Comparison of ENCODE assay signal across 23 cellular contexts in genomic region chr6:121844898-121845297, GRCh38.
DNase-seq lines count a peak whose midpoint lies in the region; ATAC-seq and TF ChIP-seq lines count a peak whose summit lies in the region.
"Had no signal": no experiment of that assay in that cellular context is flagged by ENCODE, and none has a peak within 500 bp of the region (broad histone marks: within the 10 kb centered on the region; RNA-seq: fewer than 3 reads in every experiment).

No MANE protein-coding gene starts in this region.

- peak overlapping the region; percentile 11 for H2AK5ac ChIP-seq in mesendoderm (ENCODE audit: low read length)

- no peaks in the 10 kb centered on the region for H3K79me2 ChIP-seq in mesendoderm (ENCODE audit: control insufficient read depth, insufficient read depth, low read length)

- WGBS in mesendoderm (ENCODE audit: extremely low coverage, insufficient coverage, low lambda C conversion rate): no CpG with 5 or more reads among the region's 3 CpGs

- DNase-seq in Right ventricle myocardium superior (no peak), right atrium auricular region (ENCODE audit: low spot score) (no peak), left ventricle myocardium superior (no peak), left ventricle myocardium inferior (no peak), mesendoderm (no peak)
- DNase-seq in stimulated activated CD4-positive, alpha-beta T cell treated with anti-CD3 and anti-CD28 coated beads, Interleukin-4, amount 100 ng/mL, for 24 hours: no peak
- DNase-seq: 8988T; ACHN; BE2C; C1 segment of cervical spinal cord; CD4-positive, alpha-beta memory T cell; CD4-positive, CD25-positive, alpha-beta regulatory T cell; CD8-positive, alpha-beta memory T cell; COR-L47; DMS 273 treated with DMSO at 0.1 percent for 48 hours; DMS153; DMS53; DMS79; DND-41; EL; GDM1 had no signal

- no peak overlapping the region for H3K9ac ChIP-seq in mesendoderm (ENCODE audit: low read length)
- H3K9ac ChIP-seq: BLaER1 had no signal

- no peak overlapping the region for H4K8ac ChIP-seq in mesendoderm (ENCODE audit: low read depth, low read length)

- no peak overlapping the region for H3K27ac ChIP-seq in right atrium auricular region
- H3K27ac ChIP-seq in left ventricle myocardium inferior (replicated peaks): no peak overlapping the region
- no peak overlapping the region for H3K27ac ChIP-seq in mesendoderm (ENCODE audit: low read depth, low read length)
- H3K27ac ChIP-seq: BLaER1 had no signal

- no peaks in the 10 kb centered on the region for H3K79me1 ChIP-seq in mesendoderm (ENCODE audit: low read length)

- H3K4ac ChIP-seq in mesendoderm (ENCODE audit: low read depth, low read length): no peak overlapping the region

- intact Hi-C loops in Right ventricle myocardium superior (cut with DNase I) (loop anchor here (5.0 to 10.0 kb wide), 2 partner anchors 340 to 413 kb away; no protein-coding TSS in a partner anchor), left ventricle myocardium superior (cut with micrococcal nuclease) (loop anchor here (5.0 to 10.0 kb wide), 3 partner anchors 160 to 408 kb away; partner anchors contain the start of gene GJA1), left ventricle myocardium inferior (cut with micrococcal nuclease) (loop anchor here (5.0 to 10.0 kb wide), 2 partner anchors 190 to 413 kb away; no protein-coding TSS in a partner anchor)

- ATAC-seq in Right ventricle myocardium superior (ENCODE audit: poor library complexity) (peak; percentile 69), left ventricle myocardium superior (peak; percentile 83)
- ATAC-seq: GM12878 had no signal

- H3K4me3 ChIP-seq in right atrium auricular region (no peak overlapping the region), left ventricle myocardium inferior (no peak overlapping the region), mesendoderm (ENCODE audit: low read length) (no peak overlapping the region)
- H3K4me3 ChIP-seq: BLaER1, GM12878 had no signal

- no peak overlapping the region for H2BK5ac ChIP-seq in mesendoderm (ENCODE audit: low read length)

- H3K4me2 ChIP-seq in mesendoderm (ENCODE audit: low read length): no peak overlapping the region
- H3K4me2 ChIP-seq: BLaER1 had no signal

- H2BK120ac ChIP-seq in mesendoderm (ENCODE audit: low read depth, low read length): no peak overlapping the region

- H3K36me3 ChIP-seq in right atrium auricular region (no peaks in the 10 kb centered on the region), left ventricle myocardium inferior (no peaks in the 10 kb centered on the region), mesendoderm (ENCODE audit: control insufficient read depth, insufficient read depth, low read length) (no peaks in the 10 kb centered on the region)
- H3K36me3 ChIP-seq: BE2C, BLaER1 had no signal

- H3K23ac ChIP-seq in mesendoderm (ENCODE audit: low read length): no peak overlapping the region

- no peak overlapping the region for H3K56ac ChIP-seq in mesendoderm (ENCODE audit: low read length)

- no peaks in the 10 kb centered on the region for H3K27me3 ChIP-seq in right atrium auricular region
- H3K27me3 ChIP-seq in left ventricle myocardium inferior (ENCODE audit: low read depth): no peaks in the 10 kb centered on the region
- no peaks in the 10 kb centered on the region for H3K27me3 ChIP-seq in mesendoderm (ENCODE audit: insufficient read depth, low read length, poor library complexity)
- H3K27me3 ChIP-seq: BE2C, BLaER1 had no signal

- H3K4me1 ChIP-seq in right atrium auricular region (peaks cover 0 to 8% of the 10 kb centered on the region in 2 donors), left ventricle myocardium inferior (peaks cover 50% of the 10 kb centered on the region), mesendoderm (ENCODE audit: control insufficient read depth, low read depth, low read length) (peaks cover 5% of the 10 kb centered on the region)
- H3K4me1 ChIP-seq: BE2C had no signal

- no peak overlapping the region for H4K5ac ChIP-seq in mesendoderm (ENCODE audit: low read length)

- TF ChIP-seq CTCF in right atrium auricular region (IDR thresholded peaks at IDR 0.05) (no peak), left ventricle myocardium inferior (IDR thresholded peaks at IDR 0.05; ENCODE audit: borderline replicate concordance) (no peak)

- no peaks in the 10 kb centered on the region for H3K9me3 ChIP-seq in right atrium auricular region
- H3K9me3 ChIP-seq in left ventricle myocardium inferior (replicated peaks): no peaks in the 10 kb centered on the region
- H3K9me3 ChIP-seq: BE2C, BLaER1 had no signal

- no peak overlapping the region for H2BK15ac ChIP-seq in mesendoderm (replicated peaks; ENCODE audit: low read depth)

- H3K18ac ChIP-seq in mesendoderm (ENCODE audit: low read length): no peak overlapping the region
